In genomic region chr5:55480781-55481180, GRCh38 we compare ENCODE assay signal across 19 cellular contexts. TPM values are rescaled to one million over a fixed set of nuclear protein-coding genes. Genes with fewer than 3 reads are reported as not detected.
DNase-seq lines count a peak whose midpoint lies in the region; TF ChIP-seq lines count a peak whose summit lies in the region.
"Had no signal": no experiment of that assay in that cellular context is flagged by ENCODE, and none has a peak within 500 bp of the region (broad histone marks: within the 10 kb centered on the region; RNA-seq: fewer than 3 reads in every experiment).

No MANE protein-coding gene starts in this region.

- no peak overlapping the region; the same call in 1 of the 2 replicates for H3K4me3 ChIP-seq in AG04450 (ENCODE audit: low read depth, low read length)
- no peak overlapping the region for H3K4me3 ChIP-seq in hepatocyte
- H3K4me3 ChIP-seq: cardiac muscle cell, right atrium auricular region had no signal

- intact Hi-C loops in head of caudate nucleus (cut with DNase I), result no loop called here
- intact Hi-C loops in activated CD4-positive, alpha-beta T cell treated with anti-CD3 and anti-CD28 coated beads, Interleukin-2, amount 10 ng/mL, durations not matched to agents 24 days and 14 days (cut with micrococcal nuclease), result no loop called here

- H3K4me3 Mint-ChIP-seq in glutamatergic neuron (ENCODE audit: unreplicated experiment), result peak overlapping the region; percentile 39
- H3K4me3 Mint-ChIP-seq in activated CD4-positive, alpha-beta T cell treated with anti-CD3 and anti-CD28 coated beads, Interleukin-2, amount 10 ng/mL, durations not matched to agents 24 days and 14 days, result no peak overlapping the region
- H3K4me3 Mint-ChIP-seq: activated CD4-positive, alpha-beta T cell treated with anti-CD3 and anti-CD28 coated beads for 36 hours; activated naive CD4-positive, alpha-beta T cell treated with anti-CD3 and anti-CD28 coated beads, Interleukin-2, amount 50 U/mL, for 24 hours; immature natural killer cell had no signal

- in situ Hi-C loops in KBM-7 (cut with MboI; ENCODE audit: low pct_unique_long_range_greater_than_20kb, low sequenced_read_pairs), result no loop called here

- H3K9me3 Mint-ChIP-seq in glutamatergic neuron (ENCODE audit: unreplicated experiment), result peaks cover 4% of the 10 kb centered on the region
- H3K9me3 Mint-ChIP-seq in activated CD4-positive, alpha-beta T cell treated with anti-CD3 and anti-CD28 coated beads, Interleukin-2, amount 10 ng/mL, durations not matched to agents 24 days and 14 days, result no peaks in the 10 kb centered on the region
- H3K9me3 Mint-ChIP-seq: activated naive CD4-positive, alpha-beta T cell treated with anti-CD3 and anti-CD28 coated beads, Interleukin-2, amount 50 U/mL, for 24 hours; immature natural killer cell had no signal

- no peaks in the 10 kb centered on the region for H3K36me3 ChIP-seq in hepatocyte (replicated peaks; ENCODE audit: insufficient read depth, low read depth)
- H3K36me3 ChIP-seq: cardiac muscle cell, right atrium auricular region had no signal

- peaks cover 59% of the 10 kb centered on the region for H3K79me2 ChIP-seq in hepatocyte

- H3K27me3 Mint-ChIP-seq in glutamatergic neuron (ENCODE audit: unreplicated experiment), result peaks cover 5% of the 10 kb centered on the region
- no peaks in the 10 kb centered on the region for H3K27me3 Mint-ChIP-seq in activated CD4-positive, alpha-beta T cell treated with anti-CD3 and anti-CD28 coated beads, Interleukin-2, amount 10 ng/mL, durations not matched to agents 24 days and 14 days
- H3K27me3 Mint-ChIP-seq: activated CD4-positive, alpha-beta T cell treated with anti-CD3 and anti-CD28 coated beads for 36 hours; activated naive CD4-positive, alpha-beta T cell treated with anti-CD3 and anti-CD28 coated beads, Interleukin-2, amount 50 U/mL, for 24 hours had no signal

- 90% methylated on average over 3 of the region's 3 CpGs for WGBS in hepatocyte (ENCODE audit: low lambda C conversion rate, missing lambda C conversion rate)

- peak overlapping the region; percentile 75 for H3K27ac Mint-ChIP-seq in glutamatergic neuron (ENCODE audit: unreplicated experiment)
- no peak overlapping the region for H3K27ac Mint-ChIP-seq in activated CD4-positive, alpha-beta T cell treated with anti-CD3 and anti-CD28 coated beads, Interleukin-2, amount 10 ng/mL, durations not matched to agents 24 days and 14 days
- H3K27ac Mint-ChIP-seq: activated CD4-positive, alpha-beta T cell treated with anti-CD3 and anti-CD28 coated beads for 36 hours; activated naive CD4-positive, alpha-beta T cell treated with anti-CD3 and anti-CD28 coated beads, Interleukin-2, amount 50 U/mL, for 24 hours; immature natural killer cell had no signal

- peaks cover 37% of the 10 kb centered on the region for H3K4me1 Mint-ChIP-seq in glutamatergic neuron (ENCODE audit: low read depth, unreplicated experiment)
- H3K4me1 Mint-ChIP-seq in activated CD4-positive, alpha-beta T cell treated with anti-CD3 and anti-CD28 coated beads, Interleukin-2, amount 10 ng/mL, durations not matched to agents 24 days and 14 days, result peaks cover 27% of the 10 kb centered on the region
- H3K4me1 Mint-ChIP-seq: immature natural killer cell had no signal

- DNase-seq in AG04450 (ENCODE audit: low read depth, low spot score), result peak; percentile 29
- DNase-seq in KBM-7, result peak; percentile 31
- peak; percentile 4 for DNase-seq in astrocyte of the hippocampus (ENCODE audit: low read depth, low spot score)
- no peak for DNase-seq in glutamatergic neuron
- no peak for DNase-seq in head of caudate nucleus
- no peak for DNase-seq in activated CD4-positive, alpha-beta T cell treated with anti-CD3 and anti-CD28 coated beads, Interleukin-2, amount 10 ng/mL, durations not matched to agents 24 days and 14 days
- no peak for DNase-seq in cerebellar nuclear complex (lab: John Stamatoyannopoulos, UW)
- DNase-seq in hepatocyte (ENCODE audit: low spot score), result no peak
- DNase-seq: ACHN; activated CD4-positive, alpha-beta T cell treated with anti-CD3 and anti-CD28 coated beads for 36 hours; immature natural killer cell; KG1; NCI-H146; NCI-H2227 treated with DMSO at 0.1 percent for 48 hours; SHP77 treated with DMSO at 0.1 percent for 48 hours; T-helper 9 cell had no signal

- H3K9me3 ChIP-seq in AG04450 (ENCODE audit: control insufficient read depth, insufficient read depth, low read length) (no peaks in the 10 kb centered on the region), hepatocyte (ENCODE audit: low read depth) (no peaks in the 10 kb centered on the region)
- H3K9me3 ChIP-seq: right atrium auricular region had no signal

- H3K9me2 ChIP-seq in hepatocyte (replicated peaks; ENCODE audit: insufficient read depth), result no peaks in the 10 kb centered on the region

- H3K36me3 Mint-ChIP-seq in glutamatergic neuron (ENCODE audit: unreplicated experiment), result no peaks in the 10 kb centered on the region
- peaks cover 11% of the 10 kb centered on the region for H3K36me3 Mint-ChIP-seq in activated CD4-positive, alpha-beta T cell treated with anti-CD3 and anti-CD28 coated beads, Interleukin-2, amount 10 ng/mL, durations not matched to agents 24 days and 14 days (ENCODE audit: low read depth)

- H3K27ac ChIP-seq in AG04450 (ENCODE audit: low read depth, low read length), result no peak overlapping the region
- no peak overlapping the region for H3K27ac ChIP-seq in hepatocyte
- H3K27ac ChIP-seq: cardiac muscle cell, right atrium auricular region had no signal

- CTCF ChIA-PET in AG04450 (lab: Charles Lee), result no interaction called here

- no peak for TF ChIP-seq CTCF in AG04450 (IDR thresholded peaks at IDR 0.05; ENCODE audit: low read depth, low read length)
- no peak for TF ChIP-seq CTCF in glutamatergic neuron (IDR thresholded peaks at IDR 0.05; ENCODE audit: partially characterized antibody, unreplicated experiment)
- no peak for TF ChIP-seq CTCF in hepatocyte (IDR thresholded peaks at IDR 0.05; ENCODE audit: poor library complexity)

- H3K27me3 ChIP-seq in AG04450 (ENCODE audit: control insufficient read depth, insufficient read depth, low read length), result no peaks in the 10 kb centered on the region
- H3K27me3 ChIP-seq in hepatocyte, result no peaks in the 10 kb centered on the region
- H3K27me3 ChIP-seq: cardiac muscle cell, right atrium auricular region had no signal

- POLR2A ChIA-PET in AG04450 (lab: Yijun Ruan, JAX), result no interaction called here

- H4K20me1 ChIP-seq in hepatocyte (ENCODE audit: insufficient read depth, poor library complexity, severe bottlenecking), result peaks cover 4% of the 10 kb centered on the region

- no peak overlapping the region for H2AFZ ChIP-seq in hepatocyte

- H3K4me2 ChIP-seq in hepatocyte, result no peak overlapping the region

- H3K4me1 ChIP-seq in hepatocyte (ENCODE audit: insufficient read depth), result no peaks in the 10 kb centered on the region

RNA-seq across cellular contexts. Expression of gene PLPP1, which starts 54.0 kb away (rescaled TPM):
- polyA plus RNA-seq in AG04450 (2011; rRNA removed), result 43.7 and 54.9 TPM in 2 replicates
- polyA minus RNA-seq in AG04450 (2011; rRNA and poly(A)+ RNA removed), result 16.6 and 22.8 TPM in 2 replicates
- total RNA-seq in glutamatergic neuron (ENCODE audit: unreplicated experiment), result 17.4 TPM
- 29.7 and 33.9 TPM in 2 replicates for total RNA-seq in activated CD4-positive, alpha-beta T cell treated with anti-CD3 and anti-CD28 coated beads, Interleukin-2, amount 10 ng/mL, durations not matched to agents 24 days and 14 days
- total RNA-seq in hepatocyte, result 75.0 and 84.9 TPM in 2 replicates
- 80.1 and 89.3 TPM in 2 replicates for polyA plus RNA-seq in hepatocyte

Comparison
In these comparisons a context has a peak if more than half of its experiments do, and no peak if none do; other contexts are left out.
1. DNase-seq: peak in AG04450 (single experiment), KBM-7 (single experiment) and astrocyte of the hippocampus (single experiment); none in glutamatergic neuron (single experiment), head of caudate nucleus (0 of 42), activated CD4-positive, alpha-beta T cell treated with anti-CD3 and anti-CD28 coated beads, Interleukin-2, amount 10 ng/mL, durations not matched to agents 24 days and 14 days (single experiment), cerebellar nuclear complex (0 of 2) and hepatocyte (single experiment).